8 cellular contexts compared by ENCODE assay signal in the genomic region with DNA sequence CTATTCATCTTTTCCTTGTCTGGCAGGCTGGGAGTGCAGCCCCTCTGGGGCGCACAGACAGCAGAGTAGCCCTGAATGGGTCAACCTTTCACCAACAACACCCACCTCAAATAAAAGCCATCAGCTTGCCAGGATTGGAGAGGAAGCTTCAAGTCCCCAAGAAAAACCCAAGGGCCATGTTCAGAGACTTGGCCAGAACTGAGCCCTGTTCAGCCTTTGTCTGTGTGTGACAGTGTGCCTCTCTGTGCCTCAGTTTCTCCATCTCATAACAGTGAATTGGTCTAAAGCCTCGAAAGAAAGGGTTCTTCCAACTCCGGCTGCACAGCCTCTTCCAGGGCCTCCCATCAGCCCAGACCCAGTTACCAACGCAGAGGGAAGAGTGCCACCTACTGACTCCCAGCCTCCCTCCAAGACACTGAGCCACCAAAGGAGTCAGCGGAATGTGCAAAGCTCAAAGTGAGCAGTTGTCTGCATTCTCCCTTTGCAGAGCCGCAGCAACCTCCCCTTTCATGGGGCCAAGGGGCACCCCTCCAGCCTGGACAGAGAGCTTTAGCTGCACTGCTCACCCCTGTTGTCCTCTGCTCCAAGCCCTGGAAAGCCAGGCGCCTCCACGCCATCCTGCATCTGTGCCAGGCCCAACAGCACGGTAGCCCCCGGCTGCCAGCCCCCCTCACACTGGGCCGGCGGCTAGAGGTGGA.
DNase-seq lines count a peak whose midpoint lies in the region; ATAC-seq and TF ChIP-seq lines count a peak whose summit lies in the region.

No MANE protein-coding gene starts in this region.

- H3K27ac ChIP-seq in RWPE2 (ENCODE audit: poor library complexity, severe bottlenecking), result no peak overlapping the region

- no peaks in the 10 kb centered on the region for H3K36me3 ChIP-seq in RWPE2 (ENCODE audit: low read depth)

- peak; percentile 57 for ATAC-seq in RWPE2 (ENCODE audit: low read depth)
- peak; percentile 70 for ATAC-seq in omental fat pad (ENCODE audit: low FRiP score)
- ATAC-seq in HG02610 (IDR thresholded peaks at IDR 0.05; ENCODE audit: unreplicated experiment), result no peak
- no peak for ATAC-seq in GM19395 (IDR thresholded peaks at IDR 0.05; ENCODE audit: unreplicated experiment)

- peak; percentile 79 for DNase-seq in D341Med (ENCODE audit: low spot score)
- peak; percentile 55 for DNase-seq in HT1080 (ENCODE audit: low read depth)
- DNase-seq in RWPE2 (ENCODE audit: low spot score), result no peak
- DNase-seq in fibroblast of pulmonary artery (ENCODE audit: low read depth), result peak; percentile 64
- DNase-seq in omental fat pad (ENCODE audit: low spot score), result no peak
- DNase-seq in stimulated activated naive CD4-positive, alpha-beta T cell treated with Interleukin-2 at 50 U/mL for 16 hours (lab: John Stamatoyannopoulos, UW), result no peak

- peaks cover 9% of the 10 kb centered on the region for H3K4me1 ChIP-seq in RWPE2 (ENCODE audit: insufficient read depth, poor library complexity, severe bottlenecking)

- H3K4me3 ChIP-seq in RWPE2 (ENCODE audit: severe bottlenecking) (no peak overlapping the region), fibroblast of pulmonary artery (replicated peaks; ENCODE audit: low read depth, low read length) (no peak overlapping the region)

- H3K9me3 ChIP-seq in RWPE2 (ENCODE audit: severe bottlenecking), result no peaks in the 10 kb centered on the region

- peak; percentile 62 for TF ChIP-seq CTCF in RWPE2 (IDR thresholded peaks at IDR 0.05; ENCODE audit: poor library complexity, severe bottlenecking)
- peak; percentile 64 for TF ChIP-seq CTCF in fibroblast of pulmonary artery (IDR thresholded peaks at IDR 0.05; ENCODE audit: low read length, missing control alignments)
- TF ChIP-seq CTCF in omental fat pad (IDR thresholded peaks at IDR 0.05), result no peak

- no peaks in the 10 kb centered on the region for H3K27me3 ChIP-seq in RWPE2 (ENCODE audit: insufficient read depth, poor library complexity, severe bottlenecking)

Comparison
In these comparisons a context has a peak if more than half of its experiments do, and no peak if none do; other contexts are left out.
1. DNase-seq: peak in D341Med (single experiment), HT1080 (single experiment) and fibroblast of pulmonary artery (single experiment); none in RWPE2 (single experiment), omental fat pad (single experiment) and stimulated activated naive CD4-positive, alpha-beta T cell treated with Interleukin-2 at 50 U/mL for 16 hours (single experiment).
2. ATAC-seq: peak in RWPE2 (single experiment) and omental fat pad (single experiment); none in HG02610 (single experiment) and GM19395 (single experiment).
3. CTCF ChIP-seq: peak in RWPE2 (single experiment) and fibroblast of pulmonary artery (single experiment); none in omental fat pad (0 of 3).